1 cellular context compared by ENCODE assay signal in genomic region chr5:112160652-112161391, GRCh38.
A peak's percentile ranks its signal among the peaks of the same experiment; 100 is the strongest.
TF ChIP-seq lines count a peak whose summit lies in the region.

No MANE protein-coding gene starts in this region.

TF ChIP-seq in K562, 482 proteins besides CTCF, POLR2A, EP300 and RAD21 (continued from another document and continues in another):
- TF ChIP-seq THAP12 (CRISPR knock-in tag; IDR thresholded peaks at IDR 0.05), result peak; percentile 68; the same call in 1 of the 2 replicates
- no peak for TF ChIP-seq MAFG (tag; conservative IDR thresholded peaks at IDR 0.05)
- peak; percentile 46; the same call in 1 of the 2 replicates for TF ChIP-seq GMEB1 (CRISPR knock-in tag; IDR thresholded peaks at IDR 0.05)
- TF ChIP-seq PHTF2 (CRISPR knock-in tag; IDR thresholded peaks at IDR 0.05), result no peak
- TF ChIP-seq RB1 (IDR thresholded peaks at IDR 0.05; ENCODE audit: low read depth), result peak; percentile 98
- TF ChIP-seq NEUROD1 (IDR thresholded peaks at IDR 0.05; ENCODE audit: borderline replicate concordance, low read depth, low read length, partially characterized antibody), result peak; percentile 78
- no peak for TF ChIP-seq ZNF507 (tag; conservative IDR thresholded peaks at IDR 0.05)
- peak; percentile 73; the same call in 1 of the 2 replicates for TF ChIP-seq MAFF (IDR thresholded peaks at IDR 0.05; ENCODE audit: low read length)
- TF ChIP-seq USF1 (CRISPR knock-in tag; IDR thresholded peaks at IDR 0.05), result 0 out of 2 replicates have a peak, but pooled peaks have one; percentile 8
- peak; percentile 19; the same call in 1 of the 2 replicates for TF ChIP-seq ZBTB7A (IDR thresholded peaks at IDR 0.05; ENCODE audit: borderline replicate concordance, control insufficient read depth, low read depth, low read length)
- no peak for TF ChIP-seq HDGF (IDR thresholded peaks at IDR 0.05)
- TF ChIP-seq ELF4 (CRISPR knock-in tag; IDR thresholded peaks at IDR 0.05), result peak; percentile 87
- no peak for TF ChIP-seq PURB (CRISPR knock-in tag; IDR thresholded peaks at IDR 0.05; ENCODE audit: low read depth)
- peak; percentile 62 to 83 for TF ChIP-seq SIX5 (IDR thresholded peaks at IDR 0.05; ENCODE audit: borderline replicate concordance in 1 of 2, insufficient read depth in 1 of 2, low read depth in 1 of 2, low read length in 2 of 2)
- TF ChIP-seq RBM14 (IDR thresholded peaks at IDR 0.05; ENCODE audit: borderline replicate concordance, insufficient read depth, low read depth, low read length), result 0 out of 2 replicates have a peak, but pooled peaks have one; percentile 87
- TF ChIP-seq, protein P1, sequence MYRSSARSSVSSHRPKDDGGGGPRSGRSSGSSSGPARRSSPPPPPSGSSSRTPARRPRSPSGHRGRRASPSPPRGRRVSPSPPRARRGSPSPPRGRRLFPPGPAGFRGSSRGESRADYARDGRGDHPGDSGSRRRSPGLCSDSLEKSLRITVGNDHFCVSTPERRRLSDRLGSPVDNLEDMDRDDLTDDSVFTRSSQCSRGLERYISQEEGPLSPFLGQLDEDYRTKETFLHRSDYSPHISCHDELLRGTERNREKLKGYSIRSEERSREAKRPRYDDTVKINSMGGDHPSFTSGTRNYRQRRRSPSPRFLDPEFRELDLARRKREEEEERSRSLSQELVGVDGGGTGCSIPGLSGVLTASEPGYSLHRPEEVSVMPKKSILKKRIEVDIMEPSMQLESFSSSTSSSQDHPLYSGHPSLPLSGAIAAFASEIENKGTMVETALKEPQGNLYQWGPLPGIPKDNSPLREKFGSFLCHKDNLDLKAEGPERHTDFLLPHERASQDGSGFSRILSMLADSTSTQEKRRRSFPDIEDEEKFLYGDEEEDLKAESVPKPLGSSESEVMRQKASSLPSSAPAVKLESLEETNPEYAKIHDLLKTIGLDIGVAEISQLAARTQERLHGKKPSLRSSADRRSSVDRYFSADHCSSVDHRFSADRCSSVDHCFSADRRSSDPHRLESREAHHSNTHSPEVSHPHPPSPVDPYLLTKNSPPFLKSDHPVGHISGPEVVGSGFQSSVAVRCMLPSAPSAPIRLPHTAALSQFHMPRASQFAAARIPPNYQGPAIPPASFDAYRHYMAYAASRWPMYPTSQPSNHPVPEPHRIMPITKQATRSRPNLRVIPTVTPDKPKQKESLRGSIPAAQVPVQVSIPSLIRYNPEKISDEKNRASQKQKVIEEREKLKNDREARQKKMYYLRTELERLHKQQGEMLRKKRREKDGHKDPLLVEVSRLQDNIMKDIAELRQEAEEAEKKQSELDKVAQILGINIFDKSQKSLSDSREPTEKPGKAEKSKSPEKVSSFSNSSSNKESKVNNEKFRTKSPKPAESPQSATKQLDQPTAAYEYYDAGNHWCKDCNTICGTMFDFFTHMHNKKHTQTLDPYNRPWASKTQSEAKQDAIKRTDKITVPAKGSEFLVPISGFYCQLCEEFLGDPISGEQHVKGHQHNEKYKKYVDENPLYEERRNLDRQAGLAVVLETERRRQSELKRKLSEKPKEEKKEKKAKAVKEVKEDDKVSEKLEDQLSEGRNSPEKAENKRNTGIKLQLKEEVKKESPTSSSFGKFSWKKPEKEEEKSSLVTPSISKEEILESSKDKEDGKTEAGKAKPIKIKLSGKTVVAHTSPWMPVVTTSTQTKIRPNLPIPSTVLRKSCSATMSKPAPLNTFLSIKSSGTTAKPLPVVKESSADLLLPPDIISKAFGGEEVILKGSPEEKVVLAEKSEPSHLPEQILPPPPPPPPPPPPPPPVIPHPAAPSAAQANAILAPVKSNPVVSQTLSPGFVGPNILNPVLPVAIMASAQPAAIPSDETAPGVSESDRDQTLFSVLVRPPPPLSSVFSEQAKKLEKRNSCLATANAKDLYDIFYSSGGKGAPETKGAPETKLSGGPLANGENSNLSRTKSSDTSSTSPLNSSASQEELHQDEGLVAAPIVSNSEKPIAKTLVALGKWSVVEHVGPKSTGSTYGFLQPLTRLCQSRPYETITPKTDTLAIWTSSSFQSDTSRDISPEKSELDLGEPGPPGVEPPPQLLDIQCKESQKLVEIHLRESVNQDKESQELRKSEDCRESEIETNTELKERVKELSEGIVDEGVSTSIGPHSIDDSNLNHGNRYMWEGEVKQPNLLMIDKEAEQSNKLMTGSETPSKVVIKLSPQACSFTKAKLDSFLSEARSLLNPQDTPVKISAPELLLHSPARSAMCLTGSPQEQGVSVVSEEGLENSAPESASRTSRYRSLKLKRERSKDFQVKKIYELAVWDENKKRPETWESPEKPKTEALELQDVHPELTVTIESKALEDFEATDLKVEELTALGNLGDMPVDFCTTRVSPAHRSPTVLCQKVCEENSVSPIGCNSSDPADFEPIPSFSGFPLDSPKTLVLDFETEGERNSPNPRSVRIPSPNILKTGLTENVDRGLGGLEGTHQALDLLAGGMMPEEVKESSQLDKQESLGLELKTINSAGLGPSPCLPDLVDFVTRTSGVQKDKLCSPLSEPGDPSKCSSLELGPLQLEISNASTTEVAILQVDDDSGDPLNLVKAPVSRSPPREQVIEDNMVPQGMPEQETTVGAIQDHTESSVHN (IDR thresholded peaks at IDR 0.05; ENCODE audit: borderline replicate concordance in 1 of 2, low read depth in 1 of 2), result no peak
- TF ChIP-seq RCOR1 (IDR thresholded peaks at IDR 0.05; ENCODE audit: borderline replicate concordance in 1 of 2, low read depth in 2 of 2, low read length in 2 of 2), result peak; percentile 38 to 75; a peak in 1 of 4 replicates
- TF ChIP-seq USF2 (CRISPR knock-in tag; IDR thresholded peaks at IDR 0.05), result no peak
- peak; percentile 71 for TF ChIP-seq CCNT2 (IDR thresholded peaks at IDR 0.05; ENCODE audit: borderline replicate concordance, extremely low read depth, insufficient read length, low read depth, low read length)
- TF ChIP-seq ARHGAP35 (IDR thresholded peaks at IDR 0.05; ENCODE audit: partially characterized antibody), result no peak
- no peak for TF ChIP-seq ZBTB40 (IDR thresholded peaks at IDR 0.05)
- TF ChIP-seq ZBTB40 (CRISPR knock-in tag; IDR thresholded peaks at IDR 0.05), result peak; percentile 37; the same call in 1 of the 2 replicates
